In genomic region chr1:41108696-41109284, GRCh38 we compare ENCODE assay signal across 12 cellular contexts.
DNase-seq lines count a peak whose midpoint lies in the region; ATAC-seq and TF ChIP-seq lines count a peak whose summit lies in the region.
"Had no signal": no experiment of that assay in that cellular context is flagged by ENCODE, and none has a peak within 500 bp of the region (broad histone marks: within the 10 kb centered on the region; RNA-seq: fewer than 3 reads in every experiment).

No MANE protein-coding gene starts in this region.

- no peak for TF ChIP-seq CTCF in heart left ventricle (IDR thresholded peaks at IDR 0.05)

- H3K9me3 ChIP-seq in adipocyte (ENCODE audit: control insufficient read depth, low read length) (no peaks in the 10 kb centered on the region), heart left ventricle (no peaks in the 10 kb centered on the region)

- in situ Hi-C loops in KBM-7 (cut with MboI; ENCODE audit: low pct_unique_long_range_greater_than_20kb, low sequenced_read_pairs) = no loop called here

- ATAC-seq in heart left ventricle (peak; percentile 35 to 68 (median 54)), HG03175 (IDR thresholded peaks at IDR 0.05; ENCODE audit: unreplicated experiment) (no peak), GM18511 (IDR thresholded peaks at IDR 0.05; ENCODE audit: unreplicated experiment) (no peak)

- no peak overlapping the region for H3K9ac ChIP-seq in adipocyte (ENCODE audit: low read length)

- peak overlapping the region; percentile 55 for H3K4me3 ChIP-seq in adipocyte (ENCODE audit: low read length)
- H3K4me3 ChIP-seq in heart left ventricle = no peak overlapping the region

- peaks cover 27% of the 10 kb centered on the region for H3K4me1 ChIP-seq in adipocyte (ENCODE audit: control insufficient read depth, insufficient read depth, low read length)
- peaks cover 2 to 37% (median 26%) of the 10 kb centered on the region in 12 donors for H3K4me1 ChIP-seq in heart left ventricle

- TF ChIP-seq POLR2A in heart left ventricle (IDR thresholded peaks at IDR 0.05) = no peak

- H3K27me3 ChIP-seq in adipocyte (replicated peaks; ENCODE audit: control insufficient read depth, insufficient read depth, low read length) (no peaks in the 10 kb centered on the region), heart left ventricle (no peaks in the 10 kb centered on the region)

- H3K36me3 ChIP-seq in adipocyte (ENCODE audit: control insufficient read depth, insufficient read depth, low read length, severe bottlenecking) (peaks cover 9% of the 10 kb centered on the region), heart left ventricle (peaks cover 0 to 20% (median 6%) of the 10 kb centered on the region in 9 donors)

- peak overlapping the region; percentile 43 to 96 (median 78) for H3K27ac ChIP-seq in heart left ventricle

- WGBS in heart left ventricle, 4 donors = 79 to 86% (median 85%) methylated on average over 1 of the region's 1 CpG

- intact Hi-C loops in heart left ventricle (cut with DNase I) = loop anchor here in 3 of 10 donors (5.0 to 10.0 kb wide), 3 partner anchors 64 to 134 kb away; partner anchors contain the start of gene SCMH1 (in 1 of the 3)

- DNase-seq in EL (peak; percentile 30), adipocyte (ENCODE audit: low read depth) (peak; percentile 46), heart left ventricle (no peak), renal cortical epithelial cell (ENCODE audit: low read depth) (peak; percentile 58), KBM-7 (no peak), ecto neural progenitor cell (ENCODE audit: low spot score) (no peak)
- DNase-seq: activated B cell treated with CpG ODN at 0.5 μM for 24 hours; central memory CD4-positive, alpha-beta T cell; naive B cell; NCI-H345 had no signal

Comparison
In these comparisons a context has a peak if more than half of its experiments do, and no peak if none do; other contexts are left out.
1. DNase-seq: peak in EL (single experiment), adipocyte (single experiment) and renal cortical epithelial cell (single experiment); none in heart left ventricle (0 of 5), KBM-7 (single experiment) and ecto neural progenitor cell (single experiment).
2. ATAC-seq: peak in heart left ventricle (4 of 4); none in HG03175 (single experiment) and GM18511 (single experiment).